ENCODE assay signal across 12 cellular contexts in genomic region chr22:35894464-35894878, GRCh38.
DNase-seq lines count a peak whose midpoint lies in the region; ATAC-seq and TF ChIP-seq lines count a peak whose summit lies in the region.
"Had no signal": no experiment of that assay in that cellular context is flagged by ENCODE, and none has a peak within 500 bp of the region (broad histone marks: within the 10 kb centered on the region; RNA-seq: fewer than 3 reads in every experiment).

No MANE protein-coding gene starts in this region.

- peak overlapping the region; percentile 71 for H3K4me3 ChIP-seq in SK-N-MC
- H3K4me3 ChIP-seq in esophagus squamous epithelium = peak overlapping the region; percentile 12 to 56 (median 42)
- H3K4me3 ChIP-seq in muscle layer of duodenum (ENCODE audit: low read depth in 1 of 2, low read length in 2 of 2) = peak overlapping the region; percentile 35 to 59
- peak overlapping the region; percentile 53 to 55 for H3K4me3 ChIP-seq in tibial artery

- H3K4me1 ChIP-seq in esophagus squamous epithelium (peaks cover 26 to 70% (median 44%) of the 10 kb centered on the region in 3 donors), muscle layer of duodenum (ENCODE audit: control insufficient read depth in 1 of 2, insufficient read depth in 2 of 2, low read length in 2 of 2) (peaks cover 6 to 39% of the 10 kb centered on the region in 2 donors), tibial artery (peaks cover 5 to 39% (median 26%) of the 10 kb centered on the region in 4 donors)

- TF ChIP-seq POLR2A in esophagus squamous epithelium (IDR thresholded peaks at IDR 0.05) = no peak

- H3K9me3 ChIP-seq in SK-N-MC (ENCODE audit: low read depth, low read length) (no peaks in the 10 kb centered on the region), esophagus squamous epithelium (no peaks in the 10 kb centered on the region), muscle layer of duodenum (ENCODE audit: control insufficient read depth in 1 of 2, low read length in 2 of 2) (no peaks in the 10 kb centered on the region), tibial artery (no peaks in the 10 kb centered on the region)

- intact Hi-C loops in esophagus squamous epithelium (cut with DNase I) = no loop called here
- intact Hi-C loops in tibial artery (cut with DNase I; ENCODE audit: low total_unique reads) = loop anchor here (10.0 kb wide), 1 partner anchor 50 kb away; no protein-coding TSS in a partner anchor

- H3K36me3 ChIP-seq in SK-N-MC (ENCODE audit: insufficient read depth, low read length) = peaks cover 6% of the 10 kb centered on the region; the same call in 1 of the 2 replicates
- no peaks in the 10 kb centered on the region for H3K36me3 ChIP-seq in esophagus squamous epithelium
- H3K36me3 ChIP-seq in muscle layer of duodenum (ENCODE audit: control insufficient read depth in 1 of 2, insufficient read depth in 2 of 2, low read length in 2 of 2) = no peaks in the 10 kb centered on the region
- H3K36me3 ChIP-seq in tibial artery = no peaks in the 10 kb centered on the region

- TF ChIP-seq CTCF in esophagus squamous epithelium (IDR thresholded peaks at IDR 0.05) (peak in 4 of 6 experiments; percentile 12 to 52 (median 32)), tibial artery (IDR thresholded peaks at IDR 0.05) (peak; percentile 38 to 65)

- DNase-seq in SK-N-MC (ENCODE audit: low read depth, low spot score) (no peak), esophagus squamous epithelium (lab: John Stamatoyannopoulos, UW) (no peak), tibial artery (peak; percentile 34 to 77), medulla oblongata (ENCODE audit: extremely low spot score) (no peak), SKM-1 (lab: John Stamatoyannopoulos, UW; ENCODE audit: unreplicated experiment) (no peak), NCI-H128 (lab: John Stamatoyannopoulos, UW; ENCODE audit: unreplicated experiment) (no peak), left lobe of liver (ENCODE audit: low spot score) (no peak)
- DNase-seq: activated CD4-positive, alpha-beta T cell treated with anti-CD3 and anti-CD28 coated beads, Interleukin-2, amount 50 U/mL, for 4 hours; NCI-H187; SIG-M5; stimulated activated CD8-positive, alpha-beta memory T cell treated with anti-CD3 and anti-CD28 coated beads, Interleukin-4, amount 100 ng/mL, for 48 hours had no signal

- H3K9ac ChIP-seq in SK-N-MC (ENCODE audit: insufficient read length) = no peak overlapping the region

- H3K27ac ChIP-seq in SK-N-MC = peak overlapping the region; percentile 84; the same call in 1 of the 2 replicates
- H3K27ac ChIP-seq in esophagus squamous epithelium = peak overlapping the region; percentile 78 to 90 (median 89)
- H3K27ac ChIP-seq in muscle layer of duodenum (ENCODE audit: low read length) = peak overlapping the region; percentile 65
- peak overlapping the region; percentile 80 to 84 for H3K27ac ChIP-seq in tibial artery

- H3K27me3 ChIP-seq in esophagus squamous epithelium (no peaks in the 10 kb centered on the region), muscle layer of duodenum (ENCODE audit: low read depth, low read length) (no peaks in the 10 kb centered on the region), tibial artery (no peaks in the 10 kb centered on the region)

- WGBS in esophagus squamous epithelium, 2 donors = 32 to 61% methylated on average over 7 of the region's 7 CpGs

- no peak for ATAC-seq in left lobe of liver

Comparison
In these comparisons a context has a peak if more than half of its experiments do, and no peak if none do; other contexts are left out.
1. DNase-seq: peak in tibial artery (2 of 2); none in SK-N-MC (single experiment), esophagus squamous epithelium (single experiment), medulla oblongata (single experiment), SKM-1 (single experiment), NCI-H128 (single experiment) and left lobe of liver (single experiment).
2. Peak in every context shown above with its lines, with median percentiles within 50 percentile points of each other: H3K27ac ChIP-seq and H3K4me3 ChIP-seq.